ENCODE assay signal across 8 cellular contexts in the genomic region with DNA sequence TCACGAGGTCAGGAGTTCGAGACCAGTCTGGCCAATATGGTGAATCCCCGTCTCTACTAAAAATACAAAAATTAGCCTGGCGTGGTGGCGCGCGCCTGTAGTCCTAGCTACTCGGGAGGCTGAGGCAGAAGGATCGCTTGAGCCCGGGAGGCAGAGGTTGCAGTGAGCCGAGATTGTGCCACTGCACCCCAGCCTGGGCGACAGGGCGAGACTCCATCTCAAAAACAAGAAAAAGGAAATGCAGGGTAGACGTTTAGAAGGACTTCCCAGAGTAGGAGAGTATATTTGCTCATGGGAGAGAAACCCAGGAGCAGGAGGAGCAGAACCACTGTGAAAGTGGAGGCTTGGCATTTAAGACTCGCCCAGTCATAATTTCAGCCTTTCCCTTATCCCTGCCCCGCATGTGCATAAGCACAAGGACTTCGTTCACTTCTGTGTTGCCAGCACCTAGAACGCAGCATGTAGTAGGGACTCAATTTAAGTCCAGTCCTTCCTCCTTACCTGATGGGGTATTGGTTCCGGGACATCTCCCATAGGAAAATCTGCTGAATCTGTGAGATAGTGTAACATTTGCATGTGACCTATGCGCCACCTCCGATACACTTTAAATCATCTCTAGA. TPM values are rescaled to one million over a fixed set of nuclear protein-coding genes. Genes with fewer than 3 reads are reported as not detected.
DNase-seq lines count a peak whose midpoint lies in the region; ATAC-seq, FAIRE-seq and TF ChIP-seq lines count a peak whose summit lies in the region.

No MANE protein-coding gene starts in this region.

- no peak for TF ChIP-seq RAD21 in GM12878 (IDR thresholded peaks at IDR 0.05; ENCODE audit: insufficient read depth, low read depth, low read length)

- no peak for ATAC-seq in GM12878

- H3K9ac ChIP-seq in GM12878 (ENCODE audit: control insufficient read depth, insufficient read depth, low read length) (no peak overlapping the region; the same call in 1 of the 2 replicates), mucosa of rectum (ENCODE audit: low read depth in 1 of 2, low read length in 2 of 2) (peak overlapping the region; percentile 76 to 97)

- POLR2A ChIA-PET in GM12878 (lab: Charles Lee): interaction anchor here (0.6 to 17.1 kb wide), 5 partner anchors 15 to 332 kb away, joined by 3 to 630 read pairs (median 4); a partner anchor contains a TSS

- no peaks in the 10 kb centered on the region for H3K9me3 Mint-ChIP-seq in activated naive CD4-positive, alpha-beta T cell treated with anti-CD3 and anti-CD28 coated beads, Interleukin-2, amount 50 U/mL, for 24 hours
- H3K9me3 Mint-ChIP-seq in type B pancreatic cell: peaks cover 5% of the 10 kb centered on the region

- peaks cover 69% of the 10 kb centered on the region for H3K4me1 Mint-ChIP-seq in activated naive CD4-positive, alpha-beta T cell treated with anti-CD3 and anti-CD28 coated beads, Interleukin-2, amount 50 U/mL, for 24 hours
- peaks cover 38% of the 10 kb centered on the region for H3K4me1 Mint-ChIP-seq in type B pancreatic cell (ENCODE audit: unreplicated experiment)

- peak overlapping the region; percentile 100 for H3K27ac Mint-ChIP-seq in activated naive CD4-positive, alpha-beta T cell treated with anti-CD3 and anti-CD28 coated beads, Interleukin-2, amount 50 U/mL, for 24 hours
- H3K27ac Mint-ChIP-seq in type B pancreatic cell: peak overlapping the region; percentile 93

- FAIRE-seq in GM12878 (lab: Jason Lieb, UNC) (no peak), frontal cortex (lab: Jason Lieb, UNC) (no peak)

- intact Hi-C loops in GM12878 (cut with micrococcal nuclease; ENCODE audit: unreplicated experiment): loop anchor here (1.0 to 10.0 kb wide), 3 partner anchors 17 to 239 kb away; a partner anchor contains a TSS

- WGBS in GM12878 (ENCODE audit: insufficient coverage, insufficient replicate concordance, low lambda C conversion rate, missing lambda C conversion rate): 63% methylated on average over 21 of the region's 21 CpGs

- SMC1A ChIA-PET in GM12878 (lab: Charles Lee; ENCODE audit: uncharacterized antibody, unreplicated experiment): interaction anchor here (1.0 to 16.4 kb wide), 2 partner anchors 16 to 66 kb away, joined by 3 to 460 read pairs; no protein-coding TSS in a partner anchor

- no peaks in the 10 kb centered on the region for H3K36me3 Mint-ChIP-seq in activated naive CD4-positive, alpha-beta T cell treated with anti-CD3 and anti-CD28 coated beads, Interleukin-2, amount 50 U/mL, for 24 hours
- H3K36me3 Mint-ChIP-seq in type B pancreatic cell: no peaks in the 10 kb centered on the region

- peaks cover 5% of the 10 kb centered on the region for H3K79me2 ChIP-seq in GM12878 (ENCODE audit: control insufficient read depth, insufficient read depth, low read length)

- TF ChIP-seq POLR2A in GM12878 (IDR thresholded peaks at IDR 0.05; ENCODE audit: low read depth, low read length): no peak

- H3K4me2 ChIP-seq in GM12878 (ENCODE audit: control insufficient read depth, insufficient read depth): peak overlapping the region; percentile 68

- H3K4me3 Mint-ChIP-seq in activated naive CD4-positive, alpha-beta T cell treated with anti-CD3 and anti-CD28 coated beads, Interleukin-2, amount 50 U/mL, for 24 hours: peak overlapping the region; percentile 87
- peak overlapping the region; percentile 90 for H3K4me3 Mint-ChIP-seq in type B pancreatic cell

- no peaks in the 10 kb centered on the region for H3K27me3 Mint-ChIP-seq in activated naive CD4-positive, alpha-beta T cell treated with anti-CD3 and anti-CD28 coated beads, Interleukin-2, amount 50 U/mL, for 24 hours
- peaks cover 12% of the 10 kb centered on the region for H3K27me3 Mint-ChIP-seq in type B pancreatic cell

- in situ Hi-C loops in GM12878 (cut with MboI): no loop called here

- TSS peak; percentile 88 for BruUV-seq in GM12878 (replicated peaks; lab: Mats Ljungman, UMichigan)

- no peaks in the 10 kb centered on the region for H3K9me3 ChIP-seq in GM12878 (replicated peaks; ENCODE audit: control insufficient read depth, insufficient read depth, low read length)
- no peaks in the 10 kb centered on the region for H3K9me3 ChIP-seq in mucosa of rectum (ENCODE audit: control insufficient read depth in 2 of 2, low read length in 2 of 2)

- H3K4me1 ChIP-seq in GM12878 (ENCODE audit: control insufficient read depth, insufficient read depth, low read length): peaks cover 56% of the 10 kb centered on the region
- peaks cover 52% of the 10 kb centered on the region in 2 donors for H3K4me1 ChIP-seq in mucosa of rectum (ENCODE audit: control insufficient read depth in 2 of 2, insufficient read depth in 2 of 2, low read length in 2 of 2)

- H4K20me1 ChIP-seq in GM12878 (ENCODE audit: control insufficient read depth, insufficient read depth): no peaks in the 10 kb centered on the region

- RAD21 ChIA-PET in GM12878 (lab: Charles Lee; ENCODE audit: unreplicated experiment): interaction anchor here (0.7 to 5.8 kb wide), 5 partner anchors 10 to 74 kb away, joined by 4 to 323 read pairs (median 8); a partner anchor contains a TSS

- TF ChIP-seq EP300 in GM12878 (IDR thresholded peaks at IDR 0.05; ENCODE audit: borderline replicate concordance in 1 of 2, control insufficient read depth in 1 of 2, low read depth in 2 of 2, low read length in 2 of 2): no peak

- no peaks in the 10 kb centered on the region for H3K36me3 ChIP-seq in GM12878 (ENCODE audit: control insufficient read depth in 2 of 2, insufficient read depth in 2 of 2, low read length in 1 of 2)
- no peaks in the 10 kb centered on the region for H3K36me3 ChIP-seq in mucosa of rectum (ENCODE audit: control insufficient read depth in 2 of 2, insufficient read depth in 2 of 2, low read length in 2 of 2)

- CTCF ChIA-PET in GM12878 (lab: Yijun Ruan, JAX): interaction anchor here (1.3 to 10.0 kb wide), 3 partner anchors 16 to 220 kb away, joined by 6 to 175 read pairs (median 7); no protein-coding TSS in a partner anchor

- no peak overlapping the region for H2AFZ ChIP-seq in GM12878 (ENCODE audit: control insufficient read depth, low read depth, low read length)

- peak overlapping the region; percentile 98 for H3K27ac ChIP-seq in GM12878 (ENCODE audit: control insufficient read depth, insufficient read depth)
- peak overlapping the region; percentile 100 for H3K27ac ChIP-seq in mucosa of rectum (ENCODE audit: low read depth in 2 of 2, low read length in 2 of 2)

- H3K27me3 ChIP-seq in GM12878 (replicated peaks in 1 of 2; ENCODE audit: control insufficient read depth in 2 of 2, insufficient read depth in 2 of 2, low read length in 1 of 2): no peaks in the 10 kb centered on the region
- no peaks in the 10 kb centered on the region for H3K27me3 ChIP-seq in mucosa of rectum (ENCODE audit: control insufficient read depth in 2 of 2, insufficient read depth in 2 of 2, low read length in 2 of 2)

- TF ChIP-seq CTCF in GM12878 (IDR thresholded peaks at IDR 0.05 in 2 of 3, conservative IDR thresholded peaks at IDR 0.05 in 1 of 3; ENCODE audit: control insufficient read depth in 2 of 3, extremely low read depth in 1 of 3, insufficient read depth in 1 of 3, low read depth in 3 of 3, low read length in 3 of 3) (no peak), type B pancreatic cell (conservative IDR thresholded peaks at IDR 0.05) (no peak)

- DNase-seq in activated naive CD4-positive, alpha-beta T cell (lab: John Stamatoyannopoulos, UW): no peak
- DNase-seq in GM12878 (ENCODE audit: low read depth, low spot score) (no peak), type B pancreatic cell (ENCODE audit: extremely low spot score, unreplicated experiment) (no peak), NCI-H1417 (lab: John Stamatoyannopoulos, UW) (no peak), frontal cortex (ENCODE audit: low spot score in 2 of 2) (no peak), mucosa of gallbladder (ENCODE audit: low spot score) (no peak)

- H3K4me3 ChIP-seq in GM12878 (peak overlapping the region; percentile 23; the same call in 1 of the 2 replicates), mucosa of rectum (ENCODE audit: low read length in 2 of 2) (peak overlapping the region; percentile 63 to 67)

TF ChIP-seq in GM12878, 131 proteins besides CTCF, POLR2A, EP300 and RAD21 (continues in another document):
- TF ChIP-seq, protein P1, sequence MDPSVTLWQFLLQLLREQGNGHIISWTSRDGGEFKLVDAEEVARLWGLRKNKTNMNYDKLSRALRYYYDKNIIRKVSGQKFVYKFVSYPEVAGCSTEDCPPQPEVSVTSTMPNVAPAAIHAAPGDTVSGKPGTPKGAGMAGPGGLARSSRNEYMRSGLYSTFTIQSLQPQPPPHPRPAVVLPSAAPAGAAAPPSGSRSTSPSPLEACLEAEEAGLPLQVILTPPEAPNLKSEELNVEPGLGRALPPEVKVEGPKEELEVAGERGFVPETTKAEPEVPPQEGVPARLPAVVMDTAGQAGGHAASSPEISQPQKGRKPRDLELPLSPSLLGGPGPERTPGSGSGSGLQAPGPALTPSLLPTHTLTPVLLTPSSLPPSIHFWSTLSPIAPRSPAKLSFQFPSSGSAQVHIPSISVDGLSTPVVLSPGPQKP (IDR thresholded peaks at IDR 0.05; ENCODE audit: low read depth, low read length): no peak
- TF ChIP-seq ZNF622 (IDR thresholded peaks at IDR 0.05) (no peak), ZNF274 (IDR thresholded peaks at IDR 0.05; ENCODE audit: insufficient read depth, insufficient read length) (no peak), ZNF217 (IDR thresholded peaks at IDR 0.05) (peak; percentile 89; the same call in 1 of the 2 replicates)

RNA-seq across cellular contexts. Expression of a gene that starts 5.2 kb away (rescaled TPM):
- 44.6 and 59.9 TPM in 2 replicates for total RNA-seq in GM12878 (2013; cell fraction: nucleolus; rRNA removed)
- total RNA-seq in GM12878 (2014; rRNA removed): 13.8 and 17.1 TPM in 2 replicates
- total RNA-seq in GM12878 (2014; rRNA removed; fragmentation: Illumina TruSeq; extraction: Trizol): 8.1 and 9.1 TPM in 2 replicates
- 47.3 and 53.0 TPM in 2 replicates for total RNA-seq in GM12878 (2021)
- 10.6 TPM for polyA plus RNA-seq in GM12878 (2011; ENCODE audit: low read depth)
- 4.7 and 12.0 TPM in 2 replicates for polyA plus RNA-seq in GM12878 (2011; rRNA removed)
- polyA plus RNA-seq in GM12878 (2011; cell fraction: cytosol; rRNA removed): 16.5 and 18.1 TPM in 2 replicates
- 34.0 and 52.7 TPM in 2 replicates for polyA plus RNA-seq in GM12878 (2011; cell fraction: nucleus; rRNA removed)
- 27.0 and 28.1 TPM in 2 replicates for polyA plus RNA-seq in GM12878 (2012)
- 11.2 and 16.5 TPM in 2 replicates for polyA plus RNA-seq in GM12878 (2014; fragmentation: Illumina TruSeq; extraction: Trizol)
- polyA plus RNA-seq in GM12878 (2014; fragmentation: Nextera tagmentation; extraction: Ambion mirVana): 1 to 10 TPM in 1 of 2 experiments, under 1 TPM in 1; 0.61 to 1.3 TPM
- 23.7 and 26.4 TPM in 2 replicates for polyA plus RNA-seq in GM12878 (2014; rRNA removed)
- polyA plus RNA-seq in GM12878 (2016; fragmentation: Nextera tagmentation; extraction: Ambion mirVana): 10 to 100 TPM; 38.2 to 44.2 TPM
- 13.3 and 13.9 TPM in 2 replicates for polyA minus RNA-seq in GM12878 (2011; rRNA and poly(A)+ RNA removed)
- 14.3 and 15.9 TPM in 2 replicates for polyA minus RNA-seq in GM12878 (2011; cell fraction: cytosol; rRNA and poly(A)+ RNA removed)
- polyA minus RNA-seq in GM12878 (2011; cell fraction: nucleus; rRNA and poly(A)+ RNA removed): 11.0 and 24.5 TPM in 2 replicates
- 20.7 and 26.1 TPM in 2 replicates for total RNA-seq in type B pancreatic cell (ENCODE audit: low replicate concordance)
- total RNA-seq in frontal cortex: 4.9 TPM
- 57.8 TPM for total RNA-seq in mucosa of gallbladder
